Comparison of ENCODE assay signal across 23 cellular contexts in the genomic region with DNA sequence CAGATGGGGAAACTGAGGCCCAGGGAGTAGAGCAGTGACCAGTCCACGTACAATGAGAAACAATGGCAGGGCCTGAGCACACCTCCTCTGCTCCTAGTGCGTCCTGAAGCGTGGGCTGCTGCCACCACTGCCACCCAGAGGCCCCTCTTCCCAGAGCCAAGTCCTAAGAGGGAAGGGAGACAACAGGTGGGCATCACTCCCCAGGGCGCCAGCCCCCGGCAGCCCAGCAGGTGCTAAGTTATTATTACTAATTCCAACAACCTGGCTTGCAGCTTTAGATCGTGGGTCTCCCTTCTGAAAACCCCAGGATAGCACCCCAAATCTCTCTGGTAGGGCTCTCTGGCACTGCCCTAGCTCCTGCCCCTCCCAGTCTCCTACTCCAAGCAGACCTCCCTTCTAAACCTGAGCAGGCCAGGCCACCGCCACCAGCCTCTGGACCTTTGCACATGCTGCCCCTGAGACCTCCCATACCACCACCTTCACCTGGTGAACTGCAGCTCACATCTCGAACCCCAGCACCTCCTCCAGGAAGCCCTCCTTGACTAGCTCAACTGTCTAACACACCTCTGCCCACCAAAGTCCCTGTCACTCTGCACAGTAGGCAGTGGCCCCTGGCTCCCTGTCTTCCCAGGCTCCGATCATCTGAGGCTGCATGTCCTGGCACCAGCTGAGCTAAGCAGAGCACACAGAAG.
"Had no signal": no experiment of that assay in that cellular context is flagged by ENCODE, and none has a peak within 500 bp of the region (broad histone marks: within the 10 kb centered on the region; RNA-seq: fewer than 3 reads in every experiment).

No MANE protein-coding gene starts in this region.

- DNase-seq: activated CD4-positive, alpha-beta T cell treated with anti-CD3 and anti-CD28 coated beads for 1 hour; activated CD8-positive, alpha-beta memory T cell treated with anti-CD3 and anti-CD28 coated beads for 24 hours; activated CD8-positive, alpha-beta memory T cell treated with anti-CD3 and anti-CD28 coated beads, Interleukin-2, amount 50 U/mL, for 48 hours; activated effector memory CD4-positive, alpha-beta T cell treated with Interleukin-2 at 50 U/mL for 16 hours; activated naive CD4-positive, alpha-beta T cell treated with anti-CD3 and anti-CD28 coated beads, Interleukin-2, amount 50 U/mL, for 16 hours; activated T-cell treated with anti-CD3 and anti-CD28 coated beads, Interleukin-2, amount 50 U/mL, for 48 hours; aorta; erythroblast; foreskin melanocyte; kidney; nucleus accumbens; spleen; stimulated activated CD4-positive, alpha-beta T cell treated with anti-CD3 and anti-CD28 coated beads, Interleukin-4, amount 100 ng/mL, for 4 hours; stimulated activated naive CD4-positive, alpha-beta T cell treated with Interleukin-2 at 50 U/mL for 16 hours had no signal

- H3K4me3 Mint-ChIP-seq: mesothelial cell of epicardium, nephron had no signal

- ATAC-seq: left lobe of liver had no signal

- H3K9me3 Mint-ChIP-seq: mesothelial cell of epicardium, nephron had no signal

- FAIRE-seq: endometrium, kidney had no signal

- H3K27me3 ChIP-seq: breast epithelium, spleen, tibial nerve, vagina had no signal

- H3K4me3 ChIP-seq: breast epithelium, coronary artery, lung, spleen, tibial nerve, vagina had no signal

- H3K27ac Mint-ChIP-seq: nephron had no signal

- H3K36me3 ChIP-seq: breast epithelium, vagina had no signal

- H3K27ac ChIP-seq: breast epithelium, coronary artery, spleen, tibial nerve, vagina had no signal

- H3K4me1 ChIP-seq: breast epithelium, tibial nerve, vagina had no signal

- H3K9me3 ChIP-seq: breast epithelium, spleen, tibial nerve, vagina had no signal
